Comparison of ENCODE assay signal across 23 cellular contexts in the genomic region with DNA sequence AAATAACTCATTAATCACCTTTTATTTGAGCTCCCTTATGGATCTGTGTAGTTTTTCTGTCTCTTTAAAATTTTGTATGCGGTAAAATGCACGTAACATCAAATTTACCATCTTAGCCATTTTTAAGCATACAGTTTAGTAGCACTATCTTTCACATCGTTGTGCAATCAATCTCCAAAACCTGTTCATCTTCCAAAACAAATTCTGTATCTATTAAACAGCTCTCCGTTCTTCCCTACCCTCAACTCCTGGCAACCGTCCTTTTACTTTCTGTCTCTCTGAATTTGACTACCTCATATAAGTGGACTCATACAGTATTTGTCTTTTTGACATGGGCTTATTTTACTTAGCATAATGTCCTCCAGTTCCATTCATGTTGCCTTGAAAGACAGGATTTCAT.
"Had no signal": no experiment of that assay in that cellular context is flagged by ENCODE, and none has a peak within 500 bp of the region (broad histone marks: within the 10 kb centered on the region; RNA-seq: fewer than 3 reads in every experiment).

No MANE protein-coding gene starts in this region.

- FAIRE-seq: endothelial cell of umbilical vein had no signal

- H3K4me2 ChIP-seq: neural progenitor cell had no signal

- H3K4me1 ChIP-seq: colonic mucosa, neural progenitor cell, psoas muscle, spleen, testis, tibial artery had no signal

- DNase-seq: colonic mucosa; effector CD8-positive, alpha-beta T cell; hypothalamus; immature natural killer cell; islet precursor cell; mesenchymal stem cell; midbrain; naive thymus-derived CD4-positive, alpha-beta T cell; ovary; posterior cingulate gyrus; psoas muscle; right cardiac atrium; spleen; stimulated activated CD4-positive, alpha-beta T cell treated with anti-CD3 and anti-CD28 coated beads, Interleukin-4, amount 100 ng/mL, for 4 hours; stimulated activated naive CD8-positive, alpha-beta T cell treated with anti-CD3 and anti-CD28 coated beads, Interleukin-15, Interleukin-2, amounts not matched to agents 100 U/mL and 50 U/mL, for 24 hours; substantia nigra; testis; tibial artery had no signal

- H3K27ac ChIP-seq: colonic mucosa, neural progenitor cell, ovary, psoas muscle, skin epidermis, testis, tibial artery had no signal

- H3K4me3 ChIP-seq: colonic mucosa, lung, neural progenitor cell, ovary, psoas muscle, skin epidermis, testis, tibial artery had no signal

- H3K9ac ChIP-seq: neural progenitor cell had no signal

- ATAC-seq: naive thymus-derived CD4-positive, alpha-beta T cell; psoas muscle; right cardiac atrium; stimulated activated memory B cell treated with anti-CD40 and anti-IgM and Interleukin-4, amounts not matched to agents 10 μg/mL and 1 μg/mL and 100 μg/mL, for 72 hours; stimulated activated naive CD8-positive, alpha-beta T cell treated with anti-CD3 and anti-CD28 coated beads, Interleukin-15, Interleukin-2, amounts not matched to agents 100 U/mL and 50 U/mL, for 24 hours had no signal

- H2AFZ ChIP-seq: neural progenitor cell had no signal

- H3K36me3 ChIP-seq: colonic mucosa, neural progenitor cell, ovary, spleen, tibial artery had no signal

- H3K27me3 ChIP-seq: colonic mucosa, neural progenitor cell, ovary, spleen, testis, tibial artery had no signal

- H3K9me3 ChIP-seq: colonic mucosa, ovary, psoas muscle, spleen, testis, tibial artery had no signal
